ENCODE assay signal across 12 cellular contexts in the genomic region with DNA sequence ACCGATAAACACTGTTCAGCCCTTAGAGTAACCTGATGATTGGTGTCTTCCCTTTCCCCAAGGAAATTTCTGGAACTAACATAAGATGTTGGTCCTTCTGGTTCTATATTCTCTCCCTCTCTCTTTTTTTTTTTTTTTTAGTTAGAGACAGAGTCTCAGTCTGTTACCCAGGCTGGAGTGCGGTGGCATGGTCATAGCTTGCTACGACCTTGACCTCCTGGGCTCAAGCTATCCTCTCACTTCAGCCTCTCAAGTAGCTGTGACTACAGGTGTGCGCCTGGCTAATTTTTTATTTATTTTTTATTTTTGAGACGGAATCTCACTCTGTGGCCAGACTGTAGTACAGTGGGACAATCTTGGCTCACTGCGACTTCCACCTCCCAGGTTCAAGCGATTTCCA. TPM values are rescaled to one million over a fixed set of nuclear protein-coding genes. Genes with fewer than 3 reads are reported as not detected.
A peak's percentile ranks its signal among the peaks of the same experiment; 100 is the strongest.
DNase-seq lines count a peak whose midpoint lies in the region; ATAC-seq and TF ChIP-seq lines count a peak whose summit lies in the region.
"Had no signal": no experiment of that assay in that cellular context is flagged by ENCODE, and none has a peak within 500 bp of the region (broad histone marks: within the 10 kb centered on the region; RNA-seq: fewer than 3 reads in every experiment).

No MANE protein-coding gene starts in this region.

- H3K27me3 ChIP-seq in left ventricle myocardium inferior (ENCODE audit: low read depth): no peaks in the 10 kb centered on the region
- H3K27me3 ChIP-seq in heart right ventricle: no peaks in the 10 kb centered on the region
- no peaks in the 10 kb centered on the region for H3K27me3 ChIP-seq in ascending aorta
- no peaks in the 10 kb centered on the region for H3K27me3 ChIP-seq in muscle layer of duodenum (ENCODE audit: low read depth, low read length)
- H3K27me3 ChIP-seq in upper lobe of left lung: no peaks in the 10 kb centered on the region
- H3K27me3 ChIP-seq: breast epithelium, tibial nerve had no signal

- WGBS in heart right ventricle, 2 donors: 81 to 90% methylated on average over 7 of the region's 7 CpGs
- 82 to 84% methylated on average over 7 of the region's 7 CpGs for WGBS in upper lobe of left lung, 2 donors

- no peak for DNase-seq in left ventricle myocardium inferior
- DNase-seq in heart right ventricle: no peak
- no peak for DNase-seq in ascending aorta (ENCODE audit: low spot score in 2 of 2)
- DNase-seq in upper lobe of left lung: no peak
- DNase-seq in erythroblast (lab: John Stamatoyannopoulos, UW): no peak
- DNase-seq in NCI-H146 treated with DMSO at 0.1 percent for 48 hours (lab: John Stamatoyannopoulos, UW; ENCODE audit: unreplicated experiment): no peak
- DNase-seq: NCI-H1694; stimulated activated CD4-positive, alpha-beta T cell treated with anti-CD3 and anti-CD28 coated beads, Interleukin-4, amount 100 ng/mL, for 4 hours had no signal

- H3K36me3 ChIP-seq in left ventricle myocardium inferior (no peaks in the 10 kb centered on the region), heart right ventricle (peaks cover 0 to 4% (median 0%) of the 10 kb centered on the region in 9 donors), ascending aorta (no peaks in the 10 kb centered on the region), muscle layer of duodenum (ENCODE audit: control insufficient read depth in 1 of 2, insufficient read depth in 2 of 2, low read length in 2 of 2) (no peaks in the 10 kb centered on the region), upper lobe of left lung (no peaks in the 10 kb centered on the region)
- H3K36me3 ChIP-seq: breast epithelium, tibial nerve had no signal

- H3K9me3 ChIP-seq in left ventricle myocardium inferior (replicated peaks) (no peaks in the 10 kb centered on the region), heart right ventricle (no peaks in the 10 kb centered on the region), ascending aorta (no peaks in the 10 kb centered on the region), muscle layer of duodenum (ENCODE audit: control insufficient read depth in 1 of 2, low read length in 2 of 2) (no peaks in the 10 kb centered on the region), upper lobe of left lung (no peaks in the 10 kb centered on the region)
- H3K9me3 ChIP-seq: breast epithelium, tibial nerve had no signal

- TF ChIP-seq POLR2A in upper lobe of left lung (IDR thresholded peaks at IDR 0.05) (no peak), erythroblast (IDR thresholded peaks at IDR 0.05; ENCODE audit: low read length) (no peak)

- H3K4me1 ChIP-seq in left ventricle myocardium inferior (peaks cover 77% of the 10 kb centered on the region), heart right ventricle (peaks cover 0 to 89% (median 71%) of the 10 kb centered on the region in 9 donors), ascending aorta (peaks cover 12 to 62% of the 10 kb centered on the region in 2 donors), muscle layer of duodenum (ENCODE audit: control insufficient read depth in 1 of 2, insufficient read depth in 2 of 2, low read length in 2 of 2) (peaks cover 5 to 25% of the 10 kb centered on the region in 2 donors), upper lobe of left lung (peaks cover 66 to 78% (median 70%) of the 10 kb centered on the region in 4 donors)

- no peak for TF ChIP-seq CTCF in left ventricle myocardium inferior (IDR thresholded peaks at IDR 0.05; ENCODE audit: borderline replicate concordance)
- TF ChIP-seq CTCF in heart right ventricle (IDR thresholded peaks at IDR 0.05): no peak
- TF ChIP-seq CTCF in ascending aorta (IDR thresholded peaks at IDR 0.05): no peak
- TF ChIP-seq CTCF in upper lobe of left lung (IDR thresholded peaks at IDR 0.05): no peak

- ATAC-seq in heart right ventricle (no peak), upper lobe of left lung (ENCODE audit: low FRiP score in 2 of 2) (no peak), GM19463 (IDR thresholded peaks at IDR 0.05; ENCODE audit: unreplicated experiment) (no peak)

- H3K27ac ChIP-seq in left ventricle myocardium inferior (replicated peaks) (peak overlapping the region; percentile 39), heart right ventricle (peak overlapping the region in 4 of 10 donors; percentile 16 to 82 (median 42)), ascending aorta (peak overlapping the region; percentile 37 to 59), muscle layer of duodenum (ENCODE audit: low read length) (peak overlapping the region; percentile 10), upper lobe of left lung (peak overlapping the region; percentile 3 to 67 (median 44))

- TF ChIP-seq EP300 in upper lobe of left lung (IDR thresholded peaks at IDR 0.05): no peak

- intact Hi-C loops in left ventricle myocardium inferior (cut with micrococcal nuclease): no loop called here
- intact Hi-C loops in heart right ventricle (cut with DNase I): no loop called here
- intact Hi-C loops in ascending aorta (cut with DNase I): no loop called here

- H3K4me3 ChIP-seq in left ventricle myocardium inferior (peak overlapping the region; percentile 3), heart right ventricle (peak overlapping the region in 2 of 10 donors; percentile 5 to 28), ascending aorta (peak overlapping the region in 1 of 2 donors; percentile 36), muscle layer of duodenum (ENCODE audit: low read depth in 1 of 2, low read length in 2 of 2) (no peak overlapping the region), upper lobe of left lung (peak overlapping the region in 2 of 4 donors; percentile 10 to 15)

RNA-seq across cellular contexts. Expression of a gene that starts 12.9 kb away (rescaled TPM):
- total RNA-seq in left ventricle myocardium inferior: 16.4 TPM
- 10 to 100 TPM; 12.2 to 25.1 (median 17.2) TPM for total RNA-seq in heart right ventricle
- polyA plus RNA-seq in heart right ventricle: 10 to 100 TPM; 18.8 to 20.1 TPM
- 81.1 TPM for total RNA-seq in ascending aorta
- 10 to 100 TPM; 34.3 to 58.7 (median 50.4) TPM for total RNA-seq in upper lobe of left lung

RNA-seq across cellular contexts. Expression of a gene that starts 55.4 kb away (rescaled TPM):
- total RNA-seq in left ventricle myocardium inferior: 44.9 TPM
- 10 to 100 TPM; 36.3 to 48.7 (median 46.1) TPM for total RNA-seq in heart right ventricle
- polyA plus RNA-seq in heart right ventricle: 10 to 100 TPM; 17.5 to 38.6 TPM
- total RNA-seq in ascending aorta: 35.2 TPM
- 10 to 100 TPM; 31.0 to 54.5 (median 39.9) TPM for total RNA-seq in upper lobe of left lung
